11 cellular contexts compared by ENCODE assay signal in the genomic region with DNA sequence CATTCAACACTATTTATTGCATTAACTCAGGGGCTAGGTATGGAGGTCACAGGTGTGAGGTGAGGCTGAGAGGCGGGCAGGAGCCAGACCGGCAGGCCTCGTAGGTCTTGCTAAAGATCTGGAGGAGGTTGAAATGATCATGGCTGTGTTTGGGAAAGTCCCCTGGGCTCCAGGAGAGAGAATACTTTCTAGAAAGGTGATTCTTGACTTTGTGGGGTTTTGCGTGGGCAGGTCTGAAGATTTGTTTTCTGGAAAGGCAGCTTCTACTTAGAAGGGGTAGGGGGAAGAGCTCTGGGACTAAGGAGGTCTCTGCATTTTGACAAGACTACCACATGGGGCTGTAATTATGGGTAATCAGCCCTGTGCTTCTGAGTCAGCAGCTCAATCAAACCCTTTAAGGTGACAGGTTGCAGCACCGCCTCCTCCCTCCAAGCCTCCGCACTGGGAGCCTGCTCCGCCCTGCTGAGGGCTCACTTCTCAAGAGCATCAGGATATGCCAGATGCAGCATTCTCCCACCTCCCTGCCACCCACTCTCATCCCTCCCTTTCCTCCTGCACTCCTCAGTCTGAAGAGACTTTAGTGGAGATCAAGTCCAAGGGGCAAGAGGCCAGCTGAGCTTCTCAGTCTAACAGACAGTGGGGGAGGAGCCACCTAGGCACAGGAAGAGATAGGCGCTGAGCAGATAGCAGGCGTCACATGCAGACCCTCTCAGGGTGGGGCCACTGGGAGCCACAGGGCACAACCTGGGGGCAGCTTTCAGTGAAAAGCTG. TPM values are rescaled to one million over a fixed set of nuclear protein-coding genes. Genes with fewer than 3 reads are reported as not detected.
DNase-seq lines count a peak whose midpoint lies in the region; ATAC-seq and TF ChIP-seq lines count a peak whose summit lies in the region.
"Had no signal": no experiment of that assay in that cellular context is flagged by ENCODE, and none has a peak within 500 bp of the region (broad histone marks: within the 10 kb centered on the region; RNA-seq: fewer than 3 reads in every experiment).

No MANE protein-coding gene starts in this region.

- H3K36me3 Mint-ChIP-seq in Caco-2 (ENCODE audit: insufficient read depth, unreplicated experiment) (no peaks in the 10 kb centered on the region), chondrocyte (ENCODE audit: low read depth) (no peaks in the 10 kb centered on the region)

- H3K4me3 Mint-ChIP-seq in Caco-2 (ENCODE audit: unreplicated experiment) (peak overlapping the region; percentile 12), chondrocyte (ENCODE audit: unreplicated experiment) (no peak overlapping the region)

- H3K27me3 ChIP-seq in Caco-2 (replicated peaks; ENCODE audit: control insufficient read depth, insufficient read depth, low read length), result no peaks in the 10 kb centered on the region
- H3K27me3 ChIP-seq in GM23248 (replicated peaks; ENCODE audit: insufficient read depth), result no peaks in the 10 kb centered on the region; the same call in 1 of the 2 replicates

- H4K20me1 ChIP-seq in GM23248 (ENCODE audit: insufficient read depth), result no peaks in the 10 kb centered on the region

- H3K4me3 ChIP-seq in Caco-2 (ENCODE audit: low read depth, low read length) (no peak overlapping the region), GM23248 (no peak overlapping the region)

- H3K27me3 Mint-ChIP-seq in Caco-2 (ENCODE audit: insufficient read depth, unreplicated experiment) (no peaks in the 10 kb centered on the region), chondrocyte (ENCODE audit: low read depth) (no peaks in the 10 kb centered on the region)

- H3K4me1 ChIP-seq in Caco-2 (peaks cover 28% of the 10 kb centered on the region), GM23248 (ENCODE audit: insufficient read depth) (peaks cover 4% of the 10 kb centered on the region; the same call in 1 of the 2 replicates)

- no TSS peak for BruUV-seq in Caco-2 (replicated peaks; lab: Mats Ljungman, UMichigan)

- no peak overlapping the region for H3K4me2 ChIP-seq in GM23248 (ENCODE audit: unreplicated experiment)

- H3K79me2 ChIP-seq in GM23248 (ENCODE audit: insufficient read depth), result no peaks in the 10 kb centered on the region

- no peak overlapping the region for H3K27ac Mint-ChIP-seq in Caco-2 (ENCODE audit: unreplicated experiment)
- peak overlapping the region; percentile 33 for H3K27ac Mint-ChIP-seq in chondrocyte (ENCODE audit: unreplicated experiment)

- H3F3A ChIP-seq in GM23248 (ENCODE audit: insufficient read depth), result no peaks in the 10 kb centered on the region

- CTCF ChIA-PET in Caco-2 (lab: Charles Lee), result interaction anchor here (0.8 to 1.3 kb wide), 3 partner anchors 32 to 77 kb away, joined by 3 read pairs; no protein-coding TSS in a partner anchor

- H3K4me1 Mint-ChIP-seq in Caco-2 (ENCODE audit: low read depth, unreplicated experiment) (no peaks in the 10 kb centered on the region), chondrocyte (ENCODE audit: low read depth) (peaks cover 15% of the 10 kb centered on the region)

- no peak overlapping the region for H2AFZ ChIP-seq in GM23248

- H3K9me2 ChIP-seq in GM23248 (ENCODE audit: insufficient read depth), result no peaks in the 10 kb centered on the region

- TF ChIP-seq CTCF in Caco-2 (IDR thresholded peaks at IDR 0.05; ENCODE audit: insufficient read depth in 1 of 2, low read depth in 1 of 2, low read length in 1 of 2, severe bottlenecking in 1 of 2, unreplicated experiment in 1 of 2), result no peak
- no peak for TF ChIP-seq CTCF in chondrocyte (IDR thresholded peaks at IDR 0.05)
- no peak for TF ChIP-seq CTCF in omental fat pad (IDR thresholded peaks at IDR 0.05)

- H3K36me3 ChIP-seq in Caco-2 (ENCODE audit: control insufficient read depth, insufficient read depth, low read length) (no peaks in the 10 kb centered on the region), GM23248 (ENCODE audit: low read depth) (no peaks in the 10 kb centered on the region)

- POLR2A ChIA-PET in Caco-2 (lab: Charles Lee), result no interaction called here

- intact Hi-C loops in Caco-2 (cut with micrococcal nuclease; ENCODE audit: unreplicated experiment), result no loop called here

- H3K9me3 ChIP-seq in Caco-2 (no peaks in the 10 kb centered on the region), GM23248 (ENCODE audit: low read depth) (no peaks in the 10 kb centered on the region)

- in situ Hi-C loops in GM23248 (cut with MboI), result no loop called here

- DNase-seq in Caco-2 (peak; percentile 45 to 75), NCI-H1417 (lab: John Stamatoyannopoulos, UW) (peak in 2 of 3 experiments; percentile 72 to 88), chondrocyte (ENCODE audit: low spot score) (no peak), omental fat pad (ENCODE audit: low spot score) (no peak), GM23248 (no peak), NCI-H2196 (lab: John Stamatoyannopoulos, UW; ENCODE audit: unreplicated experiment) (no peak)
- DNase-seq: EL had no signal

- H3K9me3 Mint-ChIP-seq in Caco-2 (ENCODE audit: unreplicated experiment), result no peaks in the 10 kb centered on the region
- H3K9me3 Mint-ChIP-seq in chondrocyte (ENCODE audit: low read depth), result no peaks in the 10 kb centered on the region

- H3K27ac ChIP-seq in GM23248, result no peak overlapping the region

- no peak overlapping the region for H3K9ac ChIP-seq in GM23248

- ATAC-seq in omental fat pad (ENCODE audit: low FRiP score) (peak; percentile 72), GM21367 (IDR thresholded peaks at IDR 0.05; ENCODE audit: unreplicated experiment) (no peak), GM18907 (IDR thresholded peaks at IDR 0.05; ENCODE audit: unreplicated experiment) (no peak)

- 73 to 78% methylated on average over 9 of the region's 9 CpGs for WGBS in GM23248 (ENCODE audit: low coverage in 1 of 2, low lambda C conversion rate in 2 of 2, missing lambda C conversion rate in 2 of 2), 2 experiments

RNA-seq across cellular contexts. Expression of a gene that starts 30.5 kb away (rescaled TPM):
- 21.6 and 26.6 TPM in 2 replicates for total RNA-seq in Caco-2 (2022)
- total RNA-seq in chondrocyte, result 13.9 to 18.3 TPM (median 18.2 TPM) in 3 replicates
- 10 to 100 TPM; 21.0 to 66.7 (median 37.1) TPM for total RNA-seq in omental fat pad
- total RNA-seq in GM23248 (2014; rRNA removed; shearing (Covaris generic)), result 40.0 and 46.9 TPM in 2 replicates
- 22.7 and 23.0 TPM in 2 replicates for polyA plus RNA-seq in GM23248 (2016; fragmentation: Nextera tagmentation; extraction: Ambion mirVana)

RNA-seq across cellular contexts. Expression of a gene that starts 56.5 kb away (rescaled TPM):
- total RNA-seq in Caco-2 (2022) (not detected in 2 replicates), chondrocyte (not detected in 3 replicates), omental fat pad (under 1 TPM in 2 of 4 donors, not detected in 2; 0.28 to 0.79 TPM)
- total RNA-seq in GM23248 (2014; rRNA removed; shearing (Covaris generic)), result not detected in 2 replicates
- polyA plus RNA-seq in GM23248 (2016; fragmentation: Nextera tagmentation; extraction: Ambion mirVana), result not detected in 2 replicates
- total RNA-seq: astrocyte, SK-MEL-5 had no signal

Comparison
In these comparisons a context has a peak if more than half of its experiments do, and no peak if none do; other contexts are left out.
1. DNase-seq: peak in Caco-2 (2 of 2) and NCI-H1417 (2 of 3); none in chondrocyte (single experiment), omental fat pad (single experiment), GM23248 (single experiment) and NCI-H2196 (single experiment).